Comparison of ENCODE assay signal across 16 cellular contexts in the genomic region with DNA sequence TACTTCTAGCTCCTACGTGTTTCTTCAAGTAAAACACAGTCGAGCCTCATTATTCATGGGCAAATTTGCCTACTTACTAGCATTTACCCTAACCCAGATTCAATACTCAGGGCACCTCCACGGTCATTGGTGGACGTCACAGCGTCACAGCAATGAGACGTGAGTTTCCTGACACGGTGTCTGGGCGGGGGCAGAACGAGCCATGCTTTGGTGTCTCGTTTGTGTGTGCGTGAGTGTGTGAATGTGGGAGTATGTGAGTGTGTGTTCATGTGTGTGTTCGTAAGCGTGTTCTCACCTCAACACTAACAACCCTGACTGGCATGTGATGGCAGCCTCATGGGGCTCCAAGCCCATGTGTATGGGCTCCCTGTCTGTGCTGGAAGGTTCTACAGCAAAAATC. TPM values are rescaled to one million over a fixed set of nuclear protein-coding genes. Genes with fewer than 3 reads are reported as not detected.
A peak's percentile ranks its signal among the peaks of the same experiment; 100 is the strongest.
DNase-seq lines count a peak whose midpoint lies in the region; ATAC-seq and TF ChIP-seq lines count a peak whose summit lies in the region.
"Had no signal": no experiment of that assay in that cellular context is flagged by ENCODE, and none has a peak within 500 bp of the region (broad histone marks: within the 10 kb centered on the region; RNA-seq: fewer than 3 reads in every experiment).

No MANE protein-coding gene starts in this region.

- H3K36me3 ChIP-seq in esophagus squamous epithelium (no peaks in the 10 kb centered on the region), mesodermal cell (ENCODE audit: control insufficient read depth, insufficient read depth, low read length) (no peaks in the 10 kb centered on the region), tibial artery (no peaks in the 10 kb centered on the region), testis (ENCODE audit: low read depth, missing control alignments) (no peaks in the 10 kb centered on the region), HAP-1 (replicated peaks) (no peaks in the 10 kb centered on the region)

- 77 to 80% methylated on average over 13 of the region's 13 CpGs for WGBS in esophagus squamous epithelium, 2 donors
- 90 to 91% methylated on average over 7 to 10 of the region's 13 CpGs for WGBS in mesodermal cell (ENCODE audit: insufficient coverage in 2 of 2), 2 experiments
- WGBS in testis, 2 donors: 82 to 86% methylated on average over 13 of the region's 13 CpGs

- TF ChIP-seq CTCF in HFF-Myc (IDR thresholded peaks at IDR 0.05; ENCODE audit: low read depth, low read length, missing control alignments): no peak
- no peak for TF ChIP-seq CTCF in esophagus squamous epithelium (IDR thresholded peaks at IDR 0.05)
- TF ChIP-seq CTCF in tibial artery (IDR thresholded peaks at IDR 0.05): no peak
- TF ChIP-seq CTCF in testis (IDR thresholded peaks at IDR 0.05): no peak

- H3K4me1 ChIP-seq in esophagus squamous epithelium (peaks cover 7 to 22% (median 12%) of the 10 kb centered on the region in 3 donors), mesodermal cell (ENCODE audit: control insufficient read depth, insufficient read depth, low read length, poor library complexity, severe bottlenecking) (peaks cover 22% of the 10 kb centered on the region), tibial artery (peaks cover 0 to 26% (median 14%) of the 10 kb centered on the region in 4 donors), testis (peaks cover 10% of the 10 kb centered on the region), HAP-1 (no peaks in the 10 kb centered on the region)

- H3K4me3 ChIP-seq in HFF-Myc (replicated peaks; ENCODE audit: low read depth, low read length): 0 out of 2 replicates have a peak overlapping the region, but pooled peaks have one; percentile 6
- no peak overlapping the region for H3K4me3 ChIP-seq in esophagus squamous epithelium
- H3K4me3 ChIP-seq in mesodermal cell (ENCODE audit: extremely low read depth, insufficient read depth, low read length, poor library complexity, severe bottlenecking): no peak overlapping the region
- H3K4me3 ChIP-seq in tibial artery: no peak overlapping the region
- H3K4me3 ChIP-seq in testis: no peak overlapping the region
- no peak overlapping the region for H3K4me3 ChIP-seq in HAP-1

- ATAC-seq in GM18520 (IDR thresholded peaks at IDR 0.05; ENCODE audit: unreplicated experiment): no peak
- no peak for ATAC-seq in HG03442 (IDR thresholded peaks at IDR 0.05; ENCODE audit: unreplicated experiment)
- ATAC-seq: left colon; naive thymus-derived CD4-positive, alpha-beta T cell had no signal

- DNase-seq in HFF-Myc (ENCODE audit: extremely low read depth, low read depth) (no peak), esophagus squamous epithelium (lab: John Stamatoyannopoulos, UW) (no peak), tibial artery (peak in 1 of 2 donors; percentile 17), testis (no peak), HAP-1 (ENCODE audit: low spot score in 2 of 2) (no peak)
- DNase-seq: activated CD4-positive, CD25-positive, alpha-beta regulatory T cell treated with anti-CD3 and anti-CD28 coated beads, Interleukin-2, amount 50 U/mL, for 72 hours; activated T-cell treated with anti-CD3 and anti-CD28 coated beads for 4 hours; DMS79; NCI-H2029 treated with DMSO at 0.1 percent for 48 hours; stimulated activated naive CD4-positive, alpha-beta T cell treated with Interleukin-2 at 50 U/mL for 16 hours had no signal

- no peaks in the 10 kb centered on the region for H3K9me3 ChIP-seq in esophagus squamous epithelium
- H3K9me3 ChIP-seq in mesodermal cell (ENCODE audit: control insufficient read depth, low read length): no peaks in the 10 kb centered on the region
- no peaks in the 10 kb centered on the region for H3K9me3 ChIP-seq in tibial artery
- H3K9me3 ChIP-seq in testis: no peaks in the 10 kb centered on the region
- H3K9me3 ChIP-seq in HAP-1: no peaks in the 10 kb centered on the region

- in situ Hi-C loops in HAP-1 (cut with MboI; ENCODE audit: low sequenced_read_pairs): no loop called here

- peak overlapping the region in 3 of 4 donors; percentile 56 to 62 (median 62) for H3K27ac ChIP-seq in esophagus squamous epithelium
- H3K27ac ChIP-seq in mesodermal cell (ENCODE audit: low read depth, low read length, severe bottlenecking): peak overlapping the region; percentile 41
- peak overlapping the region; percentile 29 to 52 for H3K27ac ChIP-seq in tibial artery
- peak overlapping the region in 1 of 2 donors; percentile 53 for H3K27ac ChIP-seq in testis
- H3K27ac ChIP-seq: epithelial cell of prostate had no signal

- H3K27me3 ChIP-seq in esophagus squamous epithelium (peaks cover 0 to 80% (median 0%) of the 10 kb centered on the region in 4 donors), tibial artery (no peaks in the 10 kb centered on the region), testis (no peaks in the 10 kb centered on the region), HAP-1 (ENCODE audit: low read depth) (no peaks in the 10 kb centered on the region)

- intact Hi-C loops in esophagus squamous epithelium (cut with DNase I) (no loop called here), tibial artery (cut with DNase I; ENCODE audit: low total_unique reads) (loop anchor here (5.0 kb wide), 1 partner anchor 45 kb away; no protein-coding TSS in a partner anchor), testis (cut with DNase I; ENCODE audit: low total_unique reads) (no loop called here)

- TF ChIP-seq POLR2A in esophagus squamous epithelium (IDR thresholded peaks at IDR 0.05) (no peak), testis (IDR thresholded peaks at IDR 0.05) (no peak)

RNA-seq across cellular contexts. Expression of gene COL18A1, which starts 17.5 kb away (rescaled TPM):
- 10 to 100 TPM; 38.9 to 69.0 (median 52.5) TPM for total RNA-seq in esophagus squamous epithelium
- polyA plus RNA-seq in mesodermal cell (2013, experiment 1 of 2): 343 TPM
- 309 TPM for polyA plus RNA-seq in mesodermal cell (2013, experiment 2 of 2)
- 100 to 1,000 TPM; 111 to 165 TPM for total RNA-seq in testis
- polyA plus RNA-seq in testis (ENCODE audit: insufficient read depth, low read depth, low replicate concordance): 53.2 TPM
